Comparison of ENCODE assay signal across 27 cellular contexts in the genomic region with DNA sequence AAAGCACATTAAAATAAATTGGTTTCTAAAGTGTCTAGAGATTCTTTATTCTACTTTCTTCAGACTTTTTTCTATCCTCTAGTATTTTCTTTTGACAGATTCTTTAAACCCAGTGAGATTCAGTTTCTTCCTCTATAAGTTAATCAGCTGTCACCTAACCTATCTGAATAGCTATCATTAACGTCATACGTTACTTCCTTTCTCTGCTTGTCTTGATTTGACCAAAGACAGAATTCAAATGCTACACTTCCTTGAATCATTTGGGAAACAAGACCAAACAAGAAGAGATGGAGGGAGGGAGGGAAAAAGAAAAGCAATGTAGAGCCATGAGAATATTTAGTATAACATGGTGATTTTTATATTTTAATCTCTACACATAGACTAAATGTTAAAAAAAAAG.
"Had no signal": no experiment of that assay in that cellular context is flagged by ENCODE, and none has a peak within 500 bp of the region (broad histone marks: within the 10 kb centered on the region; RNA-seq: fewer than 3 reads in every experiment).

No MANE protein-coding gene starts in this region.

- H3K27ac ChIP-seq: left ventricle myocardium inferior, neutrophil, parathyroid adenoma, right atrium auricular region, right lobe of liver, tibial nerve, uterus had no signal

- ATAC-seq: natural killer cell treated with Interleukin-12 subunit alpha and Interleukin-12 subunit beta and Interleukin-15 and Interleukin-18, amount 100 ng/mL, for 72 hours; right lobe of liver; stimulated activated memory B cell treated with anti-CD40 and anti-IgM and Interleukin-4, amounts not matched to agents 10 μg/mL and 1 μg/mL and 100 μg/mL, for 72 hours; stimulated activated naive CD8-positive, alpha-beta T cell treated with anti-CD3 and anti-CD28 coated beads, Interleukin-15, amount 100 ng/mL, for 72 hours had no signal

- DNase-seq: hippocampal formation; left ventricle myocardium inferior; mesendoderm; naive B cell; occipital lobe; right lobe of liver; stimulated activated CD4-positive, alpha-beta T cell treated with anti-CD3 and anti-CD28 coated beads, Interleukin-1b, Interleukin-23, amount 100 ng/mL, for 48 hours; stimulated activated CD4-positive, alpha-beta T cell treated with anti-CD3 and anti-CD28 coated beads, Interleukin-2, amount 100 ng/mL, for 48 hours; stimulated activated CD4-positive, alpha-beta T cell treated with anti-CD3 and anti-CD28 coated beads, Interleukin-4, amount 100 ng/mL, for 4 hours; stimulated activated CD8-positive, alpha-beta memory T cell treated with anti-CD3 and anti-CD28 coated beads, Interleukin-4, amount 100 ng/mL, for 48 hours; stimulated activated naive CD4-positive, alpha-beta T cell treated with Interleukin-2 at 50 U/mL for 16 hours; stimulated activated naive CD8-positive, alpha-beta T cell treated with anti-CD3 and anti-CD28 coated beads, Interleukin-15, amount 100 ng/mL, for 72 hours; substantia nigra; uterus had no signal

- H3K27ac Mint-ChIP-seq: mesothelial cell of epicardium; naive B cell; natural killer cell treated with Interleukin-12 subunit alpha and Interleukin-12 subunit beta and Interleukin-15 and Interleukin-18, amount 100 ng/mL, for 72 hours; progenitor cell of endocrine pancreas; stimulated activated memory B cell treated with anti-CD40 and anti-IgM and Interleukin-4, amounts not matched to agents 10 μg/mL and 1 μg/mL and 100 μg/mL, for 72 hours; stimulated activated naive CD8-positive, alpha-beta T cell treated with anti-CD3 and anti-CD28 coated beads, Interleukin-15, amount 100 ng/mL, for 72 hours; type B pancreatic cell had no signal

- FAIRE-seq: islet of Langerhans had no signal

- H3K9me3 Mint-ChIP-seq: neural crest cell; stimulated activated memory B cell treated with anti-CD40 and anti-IgM and Interleukin-4, amounts not matched to agents 10 μg/mL and 1 μg/mL and 100 μg/mL, for 72 hours; stimulated activated naive CD8-positive, alpha-beta T cell treated with anti-CD3 and anti-CD28 coated beads, Interleukin-15, amount 100 ng/mL, for 72 hours; type B pancreatic cell had no signal

- H3K27me3 ChIP-seq: neutrophil, right atrium auricular region, right lobe of liver, tibial nerve, uterus had no signal

- H3K4me1 Mint-ChIP-seq: naive B cell; neural crest cell; stimulated activated memory B cell treated with anti-CD40 and anti-IgM and Interleukin-4, amounts not matched to agents 10 μg/mL and 1 μg/mL and 100 μg/mL, for 72 hours; stimulated activated naive CD8-positive, alpha-beta T cell treated with anti-CD3 and anti-CD28 coated beads, Interleukin-15, amount 100 ng/mL, for 72 hours had no signal

- H3K4me3 ChIP-seq: left ventricle myocardium inferior, lung, right atrium auricular region, right lobe of liver, smooth muscle cell, tibial nerve, uterus had no signal

- H3K36me3 ChIP-seq: left ventricle myocardium inferior, neutrophil, right atrium auricular region, right lobe of liver, uterus had no signal

- H3K9me3 ChIP-seq: left ventricle myocardium inferior, neutrophil, right atrium auricular region, right lobe of liver, tibial nerve, uterus had no signal

- H3K4me1 ChIP-seq: left ventricle myocardium inferior, parathyroid adenoma, right atrium auricular region, tibial nerve, uterus had no signal

- H3K4me3 Mint-ChIP-seq: mesothelial cell of epicardium; naive B cell; natural killer cell treated with Interleukin-12 subunit alpha and Interleukin-12 subunit beta and Interleukin-15 and Interleukin-18, amount 100 ng/mL, for 72 hours; neural crest cell; stimulated activated memory B cell treated with anti-CD40 and anti-IgM and Interleukin-4, amounts not matched to agents 10 μg/mL and 1 μg/mL and 100 μg/mL, for 72 hours; stimulated activated naive CD8-positive, alpha-beta T cell treated with anti-CD3 and anti-CD28 coated beads, Interleukin-15, amount 100 ng/mL, for 72 hours; type B pancreatic cell had no signal

- H3K36me3 Mint-ChIP-seq: naive B cell; natural killer cell treated with Interleukin-12 subunit alpha and Interleukin-12 subunit beta and Interleukin-15 and Interleukin-18, amount 100 ng/mL, for 72 hours; stimulated activated memory B cell treated with anti-CD40 and anti-IgM and Interleukin-4, amounts not matched to agents 10 μg/mL and 1 μg/mL and 100 μg/mL, for 72 hours; type B pancreatic cell had no signal

- H3K27me3 Mint-ChIP-seq: naive B cell; natural killer cell treated with Interleukin-12 subunit alpha and Interleukin-12 subunit beta and Interleukin-15 and Interleukin-18, amount 100 ng/mL, for 72 hours; progenitor cell of endocrine pancreas; stimulated activated memory B cell treated with anti-CD40 and anti-IgM and Interleukin-4, amounts not matched to agents 10 μg/mL and 1 μg/mL and 100 μg/mL, for 72 hours; stimulated activated naive CD8-positive, alpha-beta T cell treated with anti-CD3 and anti-CD28 coated beads, Interleukin-15, amount 100 ng/mL, for 72 hours; type B pancreatic cell had no signal
